ENCODE assay signal across 15 cellular contexts in genomic region chr14:90114554-90114953, GRCh38. TPM values are rescaled to one million over a fixed set of nuclear protein-coding genes. Genes with fewer than 3 reads are reported as not detected.
A peak's percentile ranks its signal among the peaks of the same experiment; 100 is the strongest.
DNase-seq lines count a peak whose midpoint lies in the region; TF ChIP-seq lines count a peak whose summit lies in the region.
"Had no signal": no experiment of that assay in that cellular context is flagged by ENCODE, and none has a peak within 500 bp of the region (broad histone marks: within the 10 kb centered on the region; RNA-seq: fewer than 3 reads in every experiment).

No MANE protein-coding gene starts in this region.

- peak; percentile 21 for DNase-seq in GM23248
- no peak for DNase-seq in WERI-Rb-1
- peak; percentile 12 for DNase-seq in left kidney (ENCODE audit: low read depth, low spot score)
- no peak for DNase-seq in ureter (ENCODE audit: low spot score)
- DNase-seq in stimulated activated CD4-positive, alpha-beta T cell treated with anti-CD3 and anti-CD28 coated beads, Interleukin-12 subunit alpha, Interleukin-12 subunit beta, amount 100 ng/mL, for 4 hours: no peak
- DNase-seq in cerebellum (ENCODE audit: low spot score): no peak
- DNase-seq: activated CD4-positive, alpha-beta T cell treated with anti-CD3 and anti-CD28 coated beads, Interleukin-2, amount 50 U/mL, for 1 hour; activated naive CD8-positive, alpha-beta T cell treated with anti-CD3 and anti-CD28 coated beads for 36 hours; caudate nucleus; GF-D8; midbrain; stimulated activated naive CD4-positive, alpha-beta T cell treated with Interleukin-2 at 50 U/mL for 16 hours; uterus had no signal

- H3F3A ChIP-seq in GM23248 (ENCODE audit: insufficient read depth): peaks cover 5% of the 10 kb centered on the region; the same call in 1 of the 2 replicates

- no peaks in the 10 kb centered on the region for H3K9me2 ChIP-seq in GM23248 (ENCODE audit: insufficient read depth)

- peak; percentile 27 for TF ChIP-seq CTCF in C4-2B (conservative IDR thresholded peaks at IDR 0.05)
- peak; percentile 47 for TF ChIP-seq CTCF in WERI-Rb-1 (IDR thresholded peaks at IDR 0.05; ENCODE audit: low read depth, low read length)

- H2AFZ ChIP-seq in GM23248: no peak overlapping the region

- H3K4me3 ChIP-seq in GM23248: no peak overlapping the region
- H3K4me3 ChIP-seq in WERI-Rb-1 (ENCODE audit: low read depth, low read length): no peak overlapping the region
- H3K4me3 ChIP-seq: skin epidermis, uterus had no signal

- H3K27me3 ChIP-seq in GM23248 (replicated peaks; ENCODE audit: insufficient read depth) (peaks cover 37% of the 10 kb centered on the region), WERI-Rb-1 (ENCODE audit: insufficient read depth, low read depth, severe bottlenecking) (no peaks in the 10 kb centered on the region)
- H3K27me3 ChIP-seq: uterus had no signal

- WGBS in GM23248 (ENCODE audit: low coverage in 1 of 2, low lambda C conversion rate in 2 of 2, missing lambda C conversion rate in 2 of 2), 2 experiments: 64 to 65% methylated on average over 5 of the region's 5 CpGs

- H3K36me3 ChIP-seq in GM23248 (ENCODE audit: low read depth) (no peaks in the 10 kb centered on the region), WERI-Rb-1 (no peaks in the 10 kb centered on the region)
- H3K36me3 ChIP-seq: uterus had no signal

- H3K4me2 ChIP-seq in GM23248 (ENCODE audit: unreplicated experiment): no peak overlapping the region

- H3K9me3 ChIP-seq in GM23248 (ENCODE audit: low read depth): no peaks in the 10 kb centered on the region
- H3K9me3 ChIP-seq in WERI-Rb-1 (ENCODE audit: severe bottlenecking): no peaks in the 10 kb centered on the region
- H3K9me3 ChIP-seq: uterus had no signal

- H3K27ac ChIP-seq in C4-2B (peak overlapping the region; percentile 85), GM23248 (no peak overlapping the region), WERI-Rb-1 (no peak overlapping the region)
- H3K27ac ChIP-seq: skin epidermis, uterus had no signal

- H3K9ac ChIP-seq in GM23248: no peak overlapping the region

- in situ Hi-C loops in GM23248 (cut with MboI): no loop called here

- no peaks in the 10 kb centered on the region for H4K20me1 ChIP-seq in GM23248 (ENCODE audit: insufficient read depth)

- H3K79me2 ChIP-seq in GM23248 (ENCODE audit: insufficient read depth): no peaks in the 10 kb centered on the region

- H3K4me1 ChIP-seq in GM23248 (ENCODE audit: insufficient read depth): peaks cover 11% of the 10 kb centered on the region
- H3K4me1 ChIP-seq: uterus had no signal

RNA-seq across cellular contexts. Expression of gene KCNK13, which starts 52.8 kb away (rescaled TPM):
- total RNA-seq in GM23248 (2014; rRNA removed; shearing (Covaris generic)): not detected in 2 replicates
- polyA plus RNA-seq in GM23248 (2016; fragmentation: Nextera tagmentation; extraction: Ambion mirVana): not detected in 2 replicates
- 0.39 TPM for total RNA-seq in ureter
- total RNA-seq in cerebellum: 0.82 TPM
- total RNA-seq: activated naive CD8-positive, alpha-beta T cell treated with anti-CD3 and anti-CD28 coated beads for 36 hours had no signal

Comparison
In these comparisons a context has a peak if more than half of its experiments do, and no peak if none do; other contexts are left out.
1. DNase-seq: peak in GM23248 (single experiment) and left kidney (single experiment); none in WERI-Rb-1 (single experiment), ureter (single experiment), stimulated activated CD4-positive, alpha-beta T cell treated with anti-CD3 and anti-CD28 coated beads, Interleukin-12 subunit alpha, Interleukin-12 subunit beta, amount 100 ng/mL, for 4 hours (single experiment) and cerebellum (single experiment).